ENCODE assay signal across 1 cellular context in genomic region chr2:74392449-74392743, GRCh38.
TF ChIP-seq lines count a peak whose summit lies in the region.

No MANE protein-coding gene starts in this region.

TF ChIP-seq in WTC11, 78 proteins besides CTCF, POLR2A, EP300 and RAD21:
- TF ChIP-seq ATF6 (CRISPR knock-in tag; IDR thresholded peaks at IDR 0.05), result no peak
